18 cellular contexts compared by ENCODE assay signal in genomic region chr20:36303831-36304230, GRCh38. TPM values are rescaled to one million over a fixed set of nuclear protein-coding genes. Genes with fewer than 3 reads are reported as not detected.
DNase-seq lines count a peak whose midpoint lies in the region; TF ChIP-seq lines count a peak whose summit lies in the region.
"Had no signal": no experiment of that assay in that cellular context is flagged by ENCODE, and none has a peak within 500 bp of the region (broad histone marks: within the 10 kb centered on the region; RNA-seq: fewer than 3 reads in every experiment).

No MANE protein-coding gene starts in this region.

- H3K23me2 ChIP-seq in H9 (ENCODE audit: insufficient read length, low read depth, low read length, poor library complexity, severe bottlenecking) = peaks cover 11% of the 10 kb centered on the region

- H2BK120ac ChIP-seq in H9 (ENCODE audit: low read depth, low read length, poor library complexity, severe bottlenecking) = no peak overlapping the region

- H3K23ac ChIP-seq in H9 (ENCODE audit: insufficient read length, low read depth, low read length) = no peak overlapping the region

- no peak overlapping the region for H2AK5ac ChIP-seq in H9 (ENCODE audit: insufficient read length, low read length)

- no peak overlapping the region for H2BK12ac ChIP-seq in H9 (ENCODE audit: insufficient read length, low read depth, low read length)

- peak; percentile 30 for DNase-seq in right atrium auricular region (ENCODE audit: low spot score)
- no peak for DNase-seq in cardiac septum (ENCODE audit: low spot score)
- DNase-seq in mesenteric fat pad (ENCODE audit: low spot score) = peak; percentile 28
- peak; percentile 5 for DNase-seq in stomach
- DNase-seq in A172 (ENCODE audit: low spot score) = no peak
- DNase-seq in H9 = no peak
- DNase-seq: ACHN; AML-193; BE2C; CD4-positive, alpha-beta T cell; CD8-positive, alpha-beta memory T cell; DMS79; GF-D8; GOT3 had no signal

- peaks cover 9 to 27% of the 10 kb centered on the region in 2 experiments for H3K4me1 Mint-ChIP-seq in H9

- TF ChIP-seq CTCF in right atrium auricular region (IDR thresholded peaks at IDR 0.05) = no peak
- no peak for TF ChIP-seq CTCF in stomach (IDR thresholded peaks at IDR 0.05)
- no peak for TF ChIP-seq CTCF in H9 (conservative IDR thresholded peaks at IDR 0.05)

- H2BK5ac ChIP-seq in H9 (ENCODE audit: insufficient read length, low read length) = no peak overlapping the region

- H3K4me3 Mint-ChIP-seq in H9 = no peak overlapping the region
- H3K4me3 Mint-ChIP-seq: CD4-positive, alpha-beta T cell had no signal

- no peak overlapping the region for H3K56ac ChIP-seq in H9 (ENCODE audit: insufficient read length, low read depth, low read length)

- no peak overlapping the region for H2BK20ac ChIP-seq in H9 (ENCODE audit: low read depth, low read length, poor library complexity, severe bottlenecking)

- H3K79me2 ChIP-seq in H9 (ENCODE audit: insufficient read depth, low read length) = no peaks in the 10 kb centered on the region

- H2AFZ ChIP-seq in H9 (ENCODE audit: low read length) = no peak overlapping the region

- H3K27me3 Mint-ChIP-seq in H9 (ENCODE audit: low read depth) = peaks cover 71% of the 10 kb centered on the region

- intact Hi-C loops in cardiac septum (cut with DNase I) (no loop called here), stomach (cut with DNase I; ENCODE audit: low total_unique reads) (no loop called here)

- H2BK15ac ChIP-seq in H9 (ENCODE audit: low read depth, low read length) = no peak overlapping the region

- H3K14ac ChIP-seq in H9 (ENCODE audit: insufficient read depth, low read length) = no peak overlapping the region

- H3K27ac Mint-ChIP-seq in H9 = no peak overlapping the region
- H3K27ac Mint-ChIP-seq: CD14-positive monocyte; CD4-positive, alpha-beta T cell had no signal

- H3K79me1 ChIP-seq in H9 (ENCODE audit: insufficient read depth, low read depth, low read length, poor library complexity, severe bottlenecking) = no peaks in the 10 kb centered on the region

- no peak overlapping the region for H3K4ac ChIP-seq in H9 (ENCODE audit: low read depth, low read length)

- H3K18ac ChIP-seq in H9 (ENCODE audit: insufficient read length, low read depth, low read length) = no peak overlapping the region

- no peak overlapping the region for H4K5ac ChIP-seq in H9 (ENCODE audit: insufficient read length, low read depth, low read length)

- no peak overlapping the region for H3K9ac ChIP-seq in H9 (ENCODE audit: extremely low read depth, insufficient read length, low read length)
- H3K9ac ChIP-seq: BLaER1 treated with 17β-estradiol and CSF1 and Interleukin-3, amounts not matched to agents 10 nM and 100 nM had no signal

- peaks cover 3% of the 10 kb centered on the region for H4K20me1 ChIP-seq in H9 (ENCODE audit: control insufficient read depth, insufficient read depth, insufficient read length)

- no peaks in the 10 kb centered on the region for H3K36me3 Mint-ChIP-seq in H9 (ENCODE audit: insufficient read depth in 1 of 3, low read depth in 3 of 3)
- H3K36me3 Mint-ChIP-seq: CD8-positive, alpha-beta memory T cell had no signal

- H3K4me1 ChIP-seq in right atrium auricular region (peaks cover 0 to 15% of the 10 kb centered on the region in 2 donors), stomach (peaks cover 13 to 19% (median 18%) of the 10 kb centered on the region in 4 donors), H9 (ENCODE audit: insufficient read depth, low read length) (no peaks in the 10 kb centered on the region)
- H3K4me1 ChIP-seq: BE2C had no signal

- H3K36me3 ChIP-seq in right atrium auricular region (no peaks in the 10 kb centered on the region), stomach (no peaks in the 10 kb centered on the region)
- H3K36me3 ChIP-seq: BE2C; BLaER1 treated with 17β-estradiol and CSF1 and Interleukin-3, amounts not matched to agents 10 nM and 100 nM had no signal

- H3K4me3 ChIP-seq in right atrium auricular region (no peak overlapping the region), stomach (no peak overlapping the region)
- H3K4me3 ChIP-seq: A549; BLaER1 treated with 17β-estradiol and CSF1 and Interleukin-3, amounts not matched to agents 10 nM and 100 nM had no signal

- no peak for TF ChIP-seq POLR2A in stomach (IDR thresholded peaks at IDR 0.05)

- no peak overlapping the region for H3K27ac ChIP-seq in right atrium auricular region
- H3K27ac ChIP-seq in stomach = no peak overlapping the region
- no peak overlapping the region for H3K27ac ChIP-seq in H9 (ENCODE audit: insufficient read length, low read depth, low read length)
- H3K27ac ChIP-seq: 22Rv1; A549; BLaER1 treated with 17β-estradiol and CSF1 and Interleukin-3, amounts not matched to agents 10 nM and 100 nM had no signal

- H3K9me3 ChIP-seq in right atrium auricular region = no peaks in the 10 kb centered on the region
- H3K9me3 ChIP-seq in stomach = no peaks in the 10 kb centered on the region
- no peaks in the 10 kb centered on the region for H3K9me3 ChIP-seq in H9 (ENCODE audit: control insufficient read depth, low read depth, low read length)
- H3K9me3 ChIP-seq: A549; BE2C; BLaER1 treated with 17β-estradiol and CSF1 and Interleukin-3, amounts not matched to agents 10 nM and 100 nM had no signal

- 47 to 75% (median 60%) methylated on average over 1 of the region's 1 CpG for WGBS in stomach, 5 donors
- WGBS in H9 (ENCODE audit: extremely low coverage, insufficient read length, low lambda C conversion rate) = no CpG with 5 or more reads among the region's 1 CpG

- H3K9me3 Mint-ChIP-seq in H9 = no peaks in the 10 kb centered on the region
- H3K9me3 Mint-ChIP-seq: CD4-positive, alpha-beta T cell; CD8-positive, alpha-beta memory T cell had no signal

- H4K91ac ChIP-seq in H9 (ENCODE audit: insufficient read length, low read depth, low read length) = no peak overlapping the region

- H3T11ph ChIP-seq in H9 (ENCODE audit: low read length) = no peak overlapping the region

- TF ChIP-seq EP300 in stomach (IDR thresholded peaks at IDR 0.05) = no peak

- no peak overlapping the region for H3K4me2 ChIP-seq in H9 (ENCODE audit: insufficient read depth, insufficient read length, low read length)
- H3K4me2 ChIP-seq: A549 had no signal

- no peak overlapping the region for H4K8ac ChIP-seq in H9 (replicated peaks; ENCODE audit: insufficient read length, low read depth, low read length)

- peaks cover 5 to 25% of the 10 kb centered on the region in 2 donors for H3K27me3 ChIP-seq in right atrium auricular region
- peaks cover 26 to 100% (median 79%) of the 10 kb centered on the region in 3 donors for H3K27me3 ChIP-seq in stomach
- H3K27me3 ChIP-seq in H9 (ENCODE audit: insufficient read depth, low read length) = peaks cover 5% of the 10 kb centered on the region; the same call in 1 of the 2 replicates

RNA-seq across cellular contexts. Expression of gene DLGAP4, which starts 2.3 kb away (rescaled TPM):
- total RNA-seq in right atrium auricular region (10 to 100 TPM; 30.0 to 50.2 TPM), cardiac septum (95.2 TPM), mesenteric fat pad (83.1 TPM), stomach (10 to 100 TPM; 15.1 to 92.2 (median 54.0) TPM), H9 (2021) (48.0 and 54.6 TPM in 2 replicates)
- polyA plus RNA-seq in stomach = 10 to 100 TPM; 15.1 to 26.4 (median 21.1) TPM
- total RNA-seq in A172 (2014; rRNA removed; shearing (Covaris generic)) = 23.0 and 29.6 TPM in 2 replicates

Comparison
In these comparisons a context has a peak if more than half of its experiments do, and no peak if none do; other contexts are left out.
1. DNase-seq: peak in right atrium auricular region (single experiment), mesenteric fat pad (single experiment) and stomach (single experiment); none in cardiac septum (single experiment), A172 (single experiment) and H9 (single experiment).